Comparison of ENCODE assay signal across 2 cellular contexts in genomic region chr6:159830481-159831372, GRCh38.
TF ChIP-seq lines count a peak whose summit lies in the region.

No MANE protein-coding gene starts in this region.

TF ChIP-seq in HepG2, 621 proteins besides CTCF, POLR2A, EP300 and RAD21:
- TF ChIP-seq CHD2 (IDR thresholded peaks at IDR 0.05; ENCODE audit: low read depth, low read length), result no peak
- no peak for TF ChIP-seq KDM4B (CRISPR knock-in tag; IDR thresholded peaks at IDR 0.05)
- TF ChIP-seq ARID5B (CRISPR knock-in tag; IDR thresholded peaks at IDR 0.05), result no peak
- TF ChIP-seq ZNF253 (CRISPR knock-in tag; IDR thresholded peaks at IDR 0.05; ENCODE audit: borderline replicate concordance), result no peak
- no peak for TF ChIP-seq ZNF350 (CRISPR knock-in tag; IDR thresholded peaks at IDR 0.05; ENCODE audit: borderline replicate concordance, low read depth)
- no peak for TF ChIP-seq ZFP1 (CRISPR knock-in tag; IDR thresholded peaks at IDR 0.05)
- TF ChIP-seq SAFB2 (CRISPR knock-in tag; IDR thresholded peaks at IDR 0.05; ENCODE audit: borderline replicate concordance, low read depth), result no peak
- TF ChIP-seq ZNF414 (CRISPR knock-in tag; IDR thresholded peaks at IDR 0.05), result no peak
- TF ChIP-seq KDM2A (CRISPR knock-in tag; IDR thresholded peaks at IDR 0.05; ENCODE audit: borderline replicate concordance, low read depth), result no peak
- no peak for TF ChIP-seq ELK4 (CRISPR knock-in tag; IDR thresholded peaks at IDR 0.05; ENCODE audit: borderline replicate concordance)
- no peak for TF ChIP-seq ZNF280D (CRISPR knock-in tag; IDR thresholded peaks at IDR 0.05)
- TF ChIP-seq KLF16 (CRISPR knock-in tag; IDR thresholded peaks at IDR 0.05), result no peak

TF ChIP-seq in HEK293T, 16 proteins besides CTCF, POLR2A, EP300 and RAD21:
- no peak for TF ChIP-seq L3MBTL2 (conservative IDR thresholded peaks at IDR 0.05)
- TF ChIP-seq PKNOX1 (IDR thresholded peaks at IDR 0.05), result no peak
- TF ChIP-seq HDGF (IDR thresholded peaks at IDR 0.05; ENCODE audit: borderline replicate concordance), result no peak
- no peak for TF ChIP-seq FOXA1 (IDR thresholded peaks at IDR 0.05)
- no peak for TF ChIP-seq ELF4 (IDR thresholded peaks at IDR 0.05)
- no peak for TF ChIP-seq LEF1 (IDR thresholded peaks at IDR 0.05; ENCODE audit: borderline replicate concordance)
- no peak for TF ChIP-seq FOXK2 (IDR thresholded peaks at IDR 0.05)
- no peak for TF ChIP-seq BHLHE40 (IDR thresholded peaks at IDR 0.05; ENCODE audit: borderline replicate concordance)
- TF ChIP-seq FOXM1 (IDR thresholded peaks at IDR 0.05; ENCODE audit: borderline replicate concordance), result no peak
- no peak for TF ChIP-seq SUZ12 (IDR thresholded peaks at IDR 0.05)
- no peak for TF ChIP-seq NFRKB (IDR thresholded peaks at IDR 0.05)
- no peak for TF ChIP-seq ARNT (IDR thresholded peaks at IDR 0.05)
- no peak for TF ChIP-seq TARDBP (IDR thresholded peaks at IDR 0.05)
- TF ChIP-seq ZNF384 (IDR thresholded peaks at IDR 0.05), result no peak
- TF ChIP-seq SP1 (IDR thresholded peaks at IDR 0.05), result no peak
- TF ChIP-seq CTBP1 (IDR thresholded peaks at IDR 0.05; ENCODE audit: borderline replicate concordance), result no peak
